In genomic region chr6:13760948-13761347, GRCh38 we compare ENCODE assay signal across 11 cellular contexts. TPM values are rescaled to one million over a fixed set of nuclear protein-coding genes. Genes with fewer than 3 reads are reported as not detected.
A peak's percentile ranks its signal among the peaks of the same experiment; 100 is the strongest.
DNase-seq lines count a peak whose midpoint lies in the region; ATAC-seq and TF ChIP-seq lines count a peak whose summit lies in the region.
"Had no signal": no experiment of that assay in that cellular context is flagged by ENCODE, and none has a peak within 500 bp of the region (broad histone marks: within the 10 kb centered on the region; RNA-seq: fewer than 3 reads in every experiment).

No MANE protein-coding gene starts in this region.

- H3K4me2 ChIP-seq in BLaER1 treated with 17β-estradiol and CSF1 and Interleukin-3, amounts not matched to agents 10 nM and 100 nM, result peak overlapping the region in 10 of 11 experiments; percentile 5 to 94 (median 82); a peak in 13 of 22 replicates

- no peaks in the 10 kb centered on the region for H3K36me3 ChIP-seq in BLaER1 treated with 17β-estradiol and CSF1 and Interleukin-3, amounts not matched to agents 10 nM and 100 nM

- no peaks in the 10 kb centered on the region for H3K36me3 Mint-ChIP-seq in natural killer cell treated with Interleukin-12 subunit alpha and Interleukin-12 subunit beta and Interleukin-15 and Interleukin-18, amount 100 ng/mL, for 72 hours

- peak; percentile 6 for ATAC-seq in foreskin keratinocyte
- no peak for ATAC-seq in natural killer cell treated with Interleukin-12 subunit alpha and Interleukin-12 subunit beta and Interleukin-15 and Interleukin-18, amount 100 ng/mL, for 72 hours

- H3K9me3 Mint-ChIP-seq in natural killer cell treated with Interleukin-12 subunit alpha and Interleukin-12 subunit beta and Interleukin-15 and Interleukin-18, amount 100 ng/mL, for 72 hours, result no peaks in the 10 kb centered on the region
- H3K9me3 Mint-ChIP-seq: IgD-negative memory B cell had no signal

- no peaks in the 10 kb centered on the region for H4K20me1 ChIP-seq in BLaER1 treated with 17β-estradiol and CSF1 and Interleukin-3, amounts not matched to agents 10 nM and 100 nM

- H3K4me3 Mint-ChIP-seq in natural killer cell treated with Interleukin-12 subunit alpha and Interleukin-12 subunit beta and Interleukin-15 and Interleukin-18, amount 100 ng/mL, for 72 hours, result no peak overlapping the region

- peak overlapping the region in 6 of 11 experiments; percentile 65 to 83 (median 77); a peak in 10 of 22 replicates for H3K27ac ChIP-seq in BLaER1 treated with 17β-estradiol and CSF1 and Interleukin-3, amounts not matched to agents 10 nM and 100 nM
- H3K27ac ChIP-seq in foreskin keratinocyte, result no peak overlapping the region

- H3K4me1 Mint-ChIP-seq in natural killer cell treated with Interleukin-12 subunit alpha and Interleukin-12 subunit beta and Interleukin-15 and Interleukin-18, amount 100 ng/mL, for 72 hours (ENCODE audit: low read depth in 2 of 2), result peaks cover 38 to 46% of the 10 kb centered on the region in 2 donors

- H3K4me3 ChIP-seq in BLaER1 treated with 17β-estradiol and CSF1 and Interleukin-3, amounts not matched to agents 10 nM and 100 nM, result no peak overlapping the region

- H3K9me3 ChIP-seq in BLaER1 treated with 17β-estradiol and CSF1 and Interleukin-3, amounts not matched to agents 10 nM and 100 nM (replicated peaks in 1 of 11), result peaks cover 8 to 21% (median 13%) of the 10 kb centered on the region in 11 experiments; a peak in 20 of 22 replicates

- H3K9ac ChIP-seq in BLaER1 treated with 17β-estradiol and CSF1 and Interleukin-3, amounts not matched to agents 10 nM and 100 nM, result peak overlapping the region in 1 of 11 experiments; percentile 25; a peak in 1 of 22 replicates

- peaks cover 32 to 52% (median 43%) of the 10 kb centered on the region in 10 experiments for H3K4me1 ChIP-seq in BLaER1 treated with 17β-estradiol and CSF1 and Interleukin-3, amounts not matched to agents 10 nM and 100 nM
- peaks cover 21% of the 10 kb centered on the region for H3K4me1 ChIP-seq in foreskin keratinocyte

- TF ChIP-seq CTCF in foreskin keratinocyte (conservative IDR thresholded peaks at IDR 0.05), result no peak

- no peaks in the 10 kb centered on the region for H3K27me3 ChIP-seq in BLaER1 treated with 17β-estradiol and CSF1 and Interleukin-3, amounts not matched to agents 10 nM and 100 nM
- no peaks in the 10 kb centered on the region for H3K27me3 ChIP-seq in foreskin keratinocyte

- peak; percentile 81 for DNase-seq in amniotic epithelial cell (ENCODE audit: low read depth)
- peak; percentile 36 to 66 for DNase-seq in foreskin keratinocyte
- peak; percentile 66 for DNase-seq in renal cortical epithelial cell (ENCODE audit: low read depth)
- DNase-seq in natural killer cell treated with Interleukin-12 subunit alpha and Interleukin-12 subunit beta and Interleukin-15 and Interleukin-18, amount 100 ng/mL, for 72 hours (ENCODE audit: low spot score), result no peak
- no peak for DNase-seq in UCSD-AML1 (lab: John Stamatoyannopoulos, UW; ENCODE audit: unreplicated experiment)
- DNase-seq in mesenteric fat pad (ENCODE audit: low spot score), result no peak
- no peak for DNase-seq in central memory CD4-positive, alpha-beta T cell
- DNase-seq: COR-L47; stimulated activated naive CD4-positive, alpha-beta T cell treated with Interleukin-2 at 50 U/mL for 16 hours had no signal

- no peaks in the 10 kb centered on the region for H3K27me3 Mint-ChIP-seq in natural killer cell treated with Interleukin-12 subunit alpha and Interleukin-12 subunit beta and Interleukin-15 and Interleukin-18, amount 100 ng/mL, for 72 hours

- H3K27ac Mint-ChIP-seq in natural killer cell treated with Interleukin-12 subunit alpha and Interleukin-12 subunit beta and Interleukin-15 and Interleukin-18, amount 100 ng/mL, for 72 hours, result peak overlapping the region in 1 of 2 donors; percentile 94

RNA-seq across cellular contexts. Expression of gene RANBP9, which starts 49.3 kb away (rescaled TPM):
- total RNA-seq in foreskin keratinocyte (27.8 and 29.0 TPM in 2 replicates), renal cortical epithelial cell (23.1 and 57.0 TPM in 2 replicates), mesenteric fat pad (42.2 TPM)
- 14.4 and 15.2 TPM in 2 replicates for polyA plus RNA-seq in foreskin keratinocyte
- total RNA-seq in natural killer cell treated with Interleukin-12 subunit alpha and Interleukin-12 subunit beta and Interleukin-15 and Interleukin-18, amount 100 ng/mL, for 72 hours, result 10 to 100 TPM; 49.2 to 61.1 TPM

RNA-seq across cellular contexts. Expression of gene MCUR1, which starts 53.4 kb away (rescaled TPM):
- 17.0 and 17.1 TPM in 2 replicates for total RNA-seq in foreskin keratinocyte
- polyA plus RNA-seq in foreskin keratinocyte, result 18.0 and 18.1 TPM in 2 replicates
- 11.6 and 12.0 TPM in 2 replicates for total RNA-seq in renal cortical epithelial cell
- 10 to 100 TPM; 23.4 to 42.9 TPM for total RNA-seq in natural killer cell treated with Interleukin-12 subunit alpha and Interleukin-12 subunit beta and Interleukin-15 and Interleukin-18, amount 100 ng/mL, for 72 hours
- total RNA-seq in mesenteric fat pad, result 28.8 TPM

Comparison
In these comparisons a context has a peak if more than half of its experiments do, and no peak if none do; other contexts are left out.
1. DNase-seq: peak in amniotic epithelial cell (single experiment), foreskin keratinocyte (2 of 2) and renal cortical epithelial cell (single experiment); none in natural killer cell treated with Interleukin-12 subunit alpha and Interleukin-12 subunit beta and Interleukin-15 and Interleukin-18, amount 100 ng/mL, for 72 hours (single experiment), UCSD-AML1 (single experiment), mesenteric fat pad (single experiment) and central memory CD4-positive, alpha-beta T cell (single experiment).